In genomic region chr1:240264494-240264893, GRCh38 we compare ENCODE assay signal across 2 cellular contexts.
A peak's percentile ranks its signal among the peaks of the same experiment; 100 is the strongest.
DNase-seq lines count a peak whose midpoint lies in the region; ATAC-seq and TF ChIP-seq lines count a peak whose summit lies in the region.
"Not testable (repeated sequence)": the region's sequence is repeated elsewhere in the genome, so short reads cannot be mapped to it uniquely, and the experiment has no call there.

No MANE protein-coding gene starts in this region.

- not testable (repeated sequence) for H4K8ac ChIP-seq in IMR-90 (ENCODE audit: low read depth in 2 of 2, low read length in 2 of 2)

- not testable (repeated sequence) for H2BK15ac ChIP-seq in IMR-90 (ENCODE audit: low read depth, low read length)

- not testable (repeated sequence) for H3K9me3 ChIP-seq in HEK293 (ENCODE audit: control insufficient read depth, insufficient read depth, low read depth, low read length); IMR-90 (ENCODE audit: control insufficient read depth, insufficient read depth, low read length)

- not testable (repeated sequence) for H3K9ac ChIP-seq in IMR-90 (ENCODE audit: low read depth, low read length)

- WGBS in IMR-90 (ENCODE audit: extremely low coverage in 2 of 2, insufficient read length in 1 of 2), 2 experiments: no CpG with 5 or more reads among the region's 2 CpGs

- H3K4me3 ChIP-seq in HEK293 (ENCODE audit: low read depth, low read length); IMR-90 (ENCODE audit: insufficient read depth, low read depth, low read length): not testable (repeated sequence)

- in situ Hi-C loops in IMR-90 (cut with MboI; ENCODE audit: low sequenced_read_pairs): not testable (repeated sequence)

- not testable (repeated sequence) for H3K4ac ChIP-seq in IMR-90 (ENCODE audit: low read depth, low read length)

- not testable (repeated sequence) for H3K18ac ChIP-seq in IMR-90 (ENCODE audit: low read depth, low read length)

- H3K4me1 ChIP-seq in HEK293 (ENCODE audit: control insufficient read depth, insufficient read depth, low read length); IMR-90 (ENCODE audit: control insufficient read depth, insufficient read depth, low read length): not testable (repeated sequence)

- H3K56ac ChIP-seq in IMR-90 (ENCODE audit: extremely low read depth, insufficient read depth, low read length): not testable (repeated sequence)

- DNase-seq in IMR-90: not testable (repeated sequence)

- not testable (repeated sequence) for H3K23ac ChIP-seq in IMR-90 (ENCODE audit: low read depth, low read length)

- POLR2A ChIA-PET in HEK293 (lab: Yijun Ruan, JAX); IMR-90 (lab: Charles Lee; ENCODE audit: unreplicated experiment): not testable (repeated sequence)

- not testable (repeated sequence) for H2AFZ ChIP-seq in IMR-90 (replicated peaks; ENCODE audit: low read length, poor library complexity)

- ATAC-seq in IMR-90 (ENCODE audit: low read depth): not testable (repeated sequence)

- peak overlapping the region; percentile 30 for H2BK5ac ChIP-seq in IMR-90 (ENCODE audit: low read depth, low read length, poor library complexity, severe bottlenecking)

- not testable (repeated sequence) for H4K5ac ChIP-seq in IMR-90 (ENCODE audit: low read depth, low read length)

- not testable (repeated sequence) for H2BK120ac ChIP-seq in IMR-90 (ENCODE audit: low read depth, low read length)

- TF ChIP-seq RAD21 in IMR-90 (IDR thresholded peaks at IDR 0.05; ENCODE audit: low read length): not testable (repeated sequence)

- H3K4me2 ChIP-seq in IMR-90 (ENCODE audit: low read depth, low read length): not testable (repeated sequence)

- dilution Hi-C loops in IMR-90 (cut with HindIII; ENCODE audit: low sequenced_read_pairs, unreplicated experiment): not testable (repeated sequence)

- H3K27ac ChIP-seq in HEK293 (ENCODE audit: extremely low read depth, low read depth, low read length); IMR-90 (ENCODE audit: insufficient read depth, low read length): not testable (repeated sequence)

- not testable (repeated sequence) for H3K27me3 ChIP-seq in IMR-90 (ENCODE audit: control insufficient read depth, insufficient read depth, low read length)

- not testable (repeated sequence) for BruUV-seq in IMR-90 (replicated peaks; lab: Mats Ljungman, UMichigan)

- not testable (repeated sequence) for TF ChIP-seq POLR2A in IMR-90 (IDR thresholded peaks at IDR 0.05; ENCODE audit: low read depth, low read length)

- CTCF ChIA-PET in HEK293 (lab: Yijun Ruan, JAX): interaction anchor here (0.6 to 1.2 kb wide), 2 partner anchors 73 to 477 kb away, joined by 3 to 4 read pairs; no protein-coding TSS in a partner anchor
- CTCF ChIA-PET in IMR-90 (lab: Yijun Ruan, JAX): not testable (repeated sequence)

- peak overlapping the region; percentile 46; the same call in 1 of the 2 replicates for H3K14ac ChIP-seq in IMR-90 (replicated peaks; ENCODE audit: low read depth, low read length)

- H3K79me1 ChIP-seq in IMR-90 (ENCODE audit: low read depth in 1 of 2, low read length in 2 of 2): peaks cover 19 to 52% of the 10 kb centered on the region in 2 experiments

- intact Hi-C loops in IMR-90 (cut with micrococcal nuclease): not testable (repeated sequence)

- H2AK5ac ChIP-seq in IMR-90 (ENCODE audit: low read depth, low read length): not testable (repeated sequence)

- not testable (repeated sequence) for H4K20me1 ChIP-seq in IMR-90 (ENCODE audit: insufficient read depth, low read length)

- TF ChIP-seq CTCF in HEK293 (tag by site-specific recombination; IDR thresholded peaks at IDR 0.05); IMR-90 (conservative IDR thresholded peaks at IDR 0.05; ENCODE audit: low read depth, low read length): not testable (repeated sequence)

- not testable (repeated sequence) for H3K9me1 ChIP-seq in IMR-90 (ENCODE audit: insufficient read depth, low read length)

- H3K36me3 ChIP-seq in HEK293 (ENCODE audit: control insufficient read depth in 2 of 2, insufficient read depth in 1 of 2, low read length in 2 of 2); IMR-90 (ENCODE audit: control insufficient read depth, insufficient read depth, low read length): not testable (repeated sequence)

- not testable (repeated sequence) for H4K91ac ChIP-seq in IMR-90 (ENCODE audit: insufficient read depth, low read depth, low read length)

- not testable (repeated sequence) for H2AK9ac ChIP-seq in IMR-90 (replicated peaks; ENCODE audit: low read depth, low read length, poor library complexity)

- not testable (repeated sequence) for H2BK20ac ChIP-seq in IMR-90 (ENCODE audit: low read depth, low read length)

TF ChIP-seq in HEK293, 187 proteins besides CTCF, POLR2A, EP300 and RAD21:
- TF ChIP-seq ZNF146 (tag by site-specific recombination; IDR thresholded peaks at IDR 0.05): peak; percentile 96
- TF ChIP-seq, protein P1, sequence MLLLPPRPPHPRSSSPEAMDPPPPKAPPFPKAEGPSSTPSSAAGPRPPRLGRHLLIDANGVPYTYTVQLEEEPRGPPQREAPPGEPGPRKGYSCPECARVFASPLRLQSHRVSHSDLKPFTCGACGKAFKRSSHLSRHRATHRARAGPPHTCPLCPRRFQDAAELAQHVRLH (tag by site-specific recombination; IDR thresholded peaks at IDR 0.05): peak; percentile 67
